In genomic region chr6:136859430-136859829, GRCh38 we compare ENCODE assay signal across 20 cellular contexts.
"Had no signal": no experiment of that assay in that cellular context is flagged by ENCODE, and none has a peak within 500 bp of the region (broad histone marks: within the 10 kb centered on the region; RNA-seq: fewer than 3 reads in every experiment).

No MANE protein-coding gene starts in this region.

- H3K27me3 Mint-ChIP-seq: activated CD8-positive, alpha-beta T cell treated with anti-CD3 and anti-CD28 coated beads for 36 hours; activated naive CD8-positive, alpha-beta T cell treated with anti-CD3 and anti-CD28 coated beads for 36 hours; brain; naive thymus-derived CD8-positive, alpha-beta T cell; stimulated activated naive B cell treated with anti-CD40 and anti-IgM and Interleukin-4, amounts not matched to agents 10 μg/mL and 1 μg/mL and 100 μg/mL, for 72 hours had no signal

- H3K9me3 ChIP-seq: colonic mucosa, esophagus muscularis mucosa, tibial artery, uterus had no signal

- H3K27me3 ChIP-seq: colonic mucosa, esophagus muscularis mucosa, hepatocyte, tibial artery, uterus had no signal

- H3K9me3 Mint-ChIP-seq: activated CD8-positive, alpha-beta T cell treated with anti-CD3 and anti-CD28 coated beads for 36 hours; activated naive CD8-positive, alpha-beta T cell treated with anti-CD3 and anti-CD28 coated beads for 36 hours; brain; WTC11 had no signal

- H3K4me3 Mint-ChIP-seq: activated CD8-positive, alpha-beta T cell treated with anti-CD3 and anti-CD28 coated beads for 36 hours; activated naive CD8-positive, alpha-beta T cell treated with anti-CD3 and anti-CD28 coated beads for 36 hours; brain; naive thymus-derived CD8-positive, alpha-beta T cell; stimulated activated naive B cell treated with anti-CD40 and anti-IgM and Interleukin-4, amounts not matched to agents 10 μg/mL and 1 μg/mL and 100 μg/mL, for 72 hours; WTC11 had no signal

- ATAC-seq: activated CD8-positive, alpha-beta T cell treated with anti-CD3 and anti-CD28 coated beads for 36 hours; left lobe of liver; naive thymus-derived CD8-positive, alpha-beta T cell; stimulated activated naive B cell treated with anti-CD40 and anti-IgM and Interleukin-4, amounts not matched to agents 10 μg/mL and 1 μg/mL and 100 μg/mL, for 72 hours; WTC11 had no signal

- H3K4me1 ChIP-seq: colonic mucosa, esophagus muscularis mucosa, parathyroid adenoma, tibial artery, uterus had no signal

- H3K27ac ChIP-seq: colonic mucosa, esophagus muscularis mucosa, hepatocyte, parathyroid adenoma, tibial artery, uterus had no signal

- H3K27ac Mint-ChIP-seq: activated CD8-positive, alpha-beta T cell treated with anti-CD3 and anti-CD28 coated beads for 36 hours; activated naive CD8-positive, alpha-beta T cell treated with anti-CD3 and anti-CD28 coated beads for 36 hours; brain; naive thymus-derived CD8-positive, alpha-beta T cell; stimulated activated naive B cell treated with anti-CD40 and anti-IgM and Interleukin-4, amounts not matched to agents 10 μg/mL and 1 μg/mL and 100 μg/mL, for 72 hours; WTC11 had no signal

- H3K4me3 ChIP-seq: colonic mucosa, esophagus muscularis mucosa, hepatocyte, tibial artery, uterus had no signal

- H3K36me3 ChIP-seq: colonic mucosa, uterus had no signal

- H3K4me1 Mint-ChIP-seq: brain, WTC11 had no signal

- DNase-seq: activated CD4-positive, alpha-beta T cell treated with anti-CD3 and anti-CD28 coated beads for 4 hours; activated CD8-positive, alpha-beta T cell treated with anti-CD3 and anti-CD28 coated beads for 36 hours; activated gamma-delta T cell treated with Interleukin-2 at 50 U/mL for 16 hours; activated naive CD8-positive, alpha-beta T cell treated with anti-CD3 and anti-CD28 coated beads for 36 hours; activated T-cell treated with anti-CD3 and anti-CD28 coated beads, Interleukin-2, amount 50 U/mL, for 48 hours; central memory CD4-positive, alpha-beta T cell; colonic mucosa; islet precursor cell; naive thymus-derived CD8-positive, alpha-beta T cell; stimulated activated CD4-positive, alpha-beta T cell treated with anti-CD3 and anti-CD28 coated beads, Interleukin-15, amount 100 ng/mL, for 24 hours; stimulated activated CD4-positive, alpha-beta T cell treated with anti-CD3 and anti-CD28 coated beads, Interleukin-4, amount 100 ng/mL, for 1 hour; stimulated activated naive B cell treated with anti-CD40 and anti-IgM and Interleukin-4, amounts not matched to agents 10 μg/mL and 1 μg/mL and 100 μg/mL, for 72 hours; tibial artery; uterus had no signal
